9 cellular contexts compared by ENCODE assay signal in the genomic region with DNA sequence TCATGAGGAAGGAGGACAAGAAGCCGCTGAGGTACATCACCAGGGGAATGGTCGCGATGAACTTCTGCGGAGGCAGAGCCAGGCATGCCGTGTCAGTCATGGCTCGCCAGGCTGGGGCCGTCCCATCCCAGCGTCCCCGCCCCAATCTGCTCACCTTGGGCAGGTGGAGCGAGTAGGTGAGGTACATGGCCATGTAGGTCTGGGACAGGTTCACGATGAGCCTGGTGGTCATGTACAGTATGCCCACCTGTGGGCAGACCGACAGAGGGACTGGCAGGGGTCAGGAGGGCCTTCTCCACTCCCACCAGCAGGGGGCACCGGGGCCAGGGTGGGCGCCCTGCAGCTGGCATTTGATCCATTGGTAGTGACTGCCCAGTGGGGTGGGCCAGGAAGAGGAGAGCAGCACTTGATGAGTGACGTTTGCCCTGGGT. TPM values are rescaled to one million over a fixed set of nuclear protein-coding genes. Genes with fewer than 3 reads are reported as not detected.
DNase-seq lines count a peak whose midpoint lies in the region; ATAC-seq and TF ChIP-seq lines count a peak whose summit lies in the region.
"Had no signal": no experiment of that assay in that cellular context is flagged by ENCODE, and none has a peak within 500 bp of the region (broad histone marks: within the 10 kb centered on the region; RNA-seq: fewer than 3 reads in every experiment).

No MANE protein-coding gene starts in this region.

- 87% methylated on average over 15 of the region's 15 CpGs for WGBS in right cardiac atrium

- H3K27ac ChIP-seq in right cardiac atrium (ENCODE audit: low read length): no peak overlapping the region
- no peak overlapping the region for H3K27ac ChIP-seq in upper lobe of right lung

- H3K4me1 ChIP-seq in right cardiac atrium (ENCODE audit: control insufficient read depth, insufficient read depth, low read length) (no peaks in the 10 kb centered on the region), upper lobe of right lung (no peaks in the 10 kb centered on the region)

- intact Hi-C loops in right cardiac atrium (cut with DNase I) (loop anchor here (5.0 to 10.0 kb wide), 3 partner anchors 67 to 157 kb away; partner anchors contain the start of genes PIP5K1C (in 2 of the 4) and TJP3 (in 2 of the 4)), left ventricle myocardium superior (cut with micrococcal nuclease) (no loop called here), upper lobe of right lung (cut with DNase I) (loop anchor here (10.0 kb wide), 1 partner anchor 67 kb away; no protein-coding TSS in a partner anchor), posterior vena cava (cut with DNase I) (loop anchor here in 1 of 2 donors (5.0 kb wide), 1 partner anchor 70 kb away; no protein-coding TSS in a partner anchor)

- DNase-seq in right cardiac atrium (peak in 2 of 3 donors; percentile 63 to 74), left ventricle myocardium superior (no peak), hepatic stellate cell (ENCODE audit: low spot score) (peak; percentile 65), upper lobe of right lung (no peak), posterior vena cava (ENCODE audit: low spot score) (no peak), globus pallidus (ENCODE audit: low spot score) (no peak)
- DNase-seq in activated CD8-positive, alpha-beta memory T cell treated with anti-CD3 and anti-CD28 coated beads for 24 hours: peak; percentile 71
- DNase-seq: NCI-H1417 treated with DMSO at 0.1 percent for 48 hours had no signal

- H3K4me3 ChIP-seq in right cardiac atrium (ENCODE audit: low read length) (no peak overlapping the region), upper lobe of right lung (no peak overlapping the region)

- H3K27me3 ChIP-seq in right cardiac atrium (ENCODE audit: control insufficient read depth, insufficient read depth) (no peaks in the 10 kb centered on the region), upper lobe of right lung (no peaks in the 10 kb centered on the region)

- ATAC-seq in right cardiac atrium: no peak
- no peak for ATAC-seq in left ventricle myocardium superior
- peak; percentile 6 for ATAC-seq in upper lobe of right lung
- ATAC-seq in GM18511 (IDR thresholded peaks at IDR 0.05; ENCODE audit: unreplicated experiment): no peak

- H3K9me3 ChIP-seq in right cardiac atrium (ENCODE audit: control insufficient read depth, low read length) (no peaks in the 10 kb centered on the region), upper lobe of right lung (no peaks in the 10 kb centered on the region)

- TF ChIP-seq CTCF in upper lobe of right lung (IDR thresholded peaks at IDR 0.05): peak; percentile 54

- H3K36me3 ChIP-seq in upper lobe of right lung: peaks cover 6% of the 10 kb centered on the region

RNA-seq across cellular contexts. Expression of gene TEKTIP1, which starts 8.3 kb away (rescaled TPM):
- total RNA-seq in right cardiac atrium (1 to 10 TPM in 1 of 4 donors, under 1 TPM in 1, not detected in 2; 0.97 to 1.2 TPM), left ventricle myocardium superior (0.40 TPM), upper lobe of right lung (3.2 TPM), posterior vena cava (1 to 10 TPM in 1 of 2 donors, under 1 TPM in 1; 0.90 to 2.6 TPM)
- polyA plus RNA-seq in right cardiac atrium: 0.20 TPM

RNA-seq across cellular contexts. Expression of gene MFSD12, which starts 10.1 kb away (rescaled TPM):
- total RNA-seq in right cardiac atrium (10 to 100 TPM; 20.6 to 31.7 (median 29.6) TPM), left ventricle myocardium superior (21.8 TPM), upper lobe of right lung (95.9 TPM), posterior vena cava (10 to 100 TPM; 49.6 to 52.7 TPM)
- polyA plus RNA-seq in right cardiac atrium: 21.3 TPM

RNA-seq across cellular contexts. Expression of gene HMG20B, which starts 25.4 kb away (rescaled TPM):
- 10 to 100 TPM; 35.7 to 46.0 (median 36.2) TPM for total RNA-seq in right cardiac atrium
- 50.5 TPM for polyA plus RNA-seq in right cardiac atrium
- 36.9 TPM for total RNA-seq in left ventricle myocardium superior
- total RNA-seq in upper lobe of right lung: 60.0 TPM
- 100 to 1,000 TPM in 1 of 2 donors, 10 to 100 TPM in 1; 96.8 to 111 TPM for total RNA-seq in posterior vena cava

RNA-seq across cellular contexts. Expression of gene GIPC3, which starts 38.0 kb away (rescaled TPM):
- total RNA-seq in right cardiac atrium (1 to 10 TPM in 2 of 4 donors, under 1 TPM in 2; 0.89 to 2.1 (median 1.2) TPM), left ventricle myocardium superior (1.9 TPM), upper lobe of right lung (6.5 TPM), posterior vena cava (10 to 100 TPM; 13.9 to 14.6 TPM)
- 1.2 TPM for polyA plus RNA-seq in right cardiac atrium

RNA-seq across cellular contexts. Expression of gene FZR1, which starts 41.2 kb away (rescaled TPM):
- 10 to 100 TPM; 18.6 to 23.3 (median 21.8) TPM for total RNA-seq in right cardiac atrium
- 14.3 TPM for polyA plus RNA-seq in right cardiac atrium
- 19.2 TPM for total RNA-seq in left ventricle myocardium superior
- total RNA-seq in upper lobe of right lung: 30.8 TPM
- total RNA-seq in posterior vena cava: 10 to 100 TPM; 29.0 to 29.5 TPM

Comparison
In these comparisons a context has a peak if more than half of its experiments do, and no peak if none do; other contexts are left out.
1. DNase-seq: peak in right cardiac atrium (2 of 3), activated CD8-positive, alpha-beta memory T cell treated with anti-CD3 and anti-CD28 coated beads for 24 hours (single experiment) and hepatic stellate cell (single experiment); none in left ventricle myocardium superior (single experiment), upper lobe of right lung (single experiment), posterior vena cava (single experiment) and globus pallidus (single experiment).